ENCODE assay signal across 1 cellular context in genomic region chr1:30719406-30720270, GRCh38.
TF ChIP-seq lines count a peak whose summit lies in the region.

No MANE protein-coding gene starts in this region.

TF ChIP-seq in K562, 482 proteins besides CTCF, POLR2A, EP300 and RAD21 (continued from another document):
- TF ChIP-seq AFF4 (CRISPR knock-in tag; IDR thresholded peaks at IDR 0.05) (0 out of 2 replicates have a peak, but pooled peaks have one; percentile 11), SRSF7 (optimal IDR thresholded peaks at IDR 0.05; ENCODE audit: low read depth, low read length) (no peak), NONO (IDR thresholded peaks at IDR 0.05; ENCODE audit: low read depth in 2 of 2, low read length in 1 of 2) (peak in 1 of 2 experiments; percentile 58; a peak in 1 of 4 replicates), CREB3 (tag; conservative IDR thresholded peaks at IDR 0.05; ENCODE audit: low read depth) (peak; percentile 45; the same call in 1 of the 2 replicates), MXI1 (IDR thresholded peaks at IDR 0.05; ENCODE audit: low read depth, low read length) (0 out of 2 replicates have a peak, but pooled peaks have one; percentile 54), POU5F1 (IDR thresholded peaks at IDR 0.05; ENCODE audit: borderline replicate concordance, low read depth, low read length, partially characterized antibody) (peak; percentile 11), ZNF253 (CRISPR knock-in tag; conservative IDR thresholded peaks at IDR 0.05) (no peak), TOE1 (IDR thresholded peaks at IDR 0.05; ENCODE audit: borderline replicate concordance) (no peak; the same call in none of the 2 replicates), TOE1 (CRISPR knock-in tag; IDR thresholded peaks at IDR 0.05; ENCODE audit: borderline replicate concordance, low read depth) (0 out of 2 replicates have a peak, but pooled peaks have one; percentile 23), ZBTB9 (CRISPR knock-in tag; IDR thresholded peaks at IDR 0.05) (0 out of 2 replicates have a peak, but pooled peaks have one; percentile 29), RBFOX2 (IDR thresholded peaks at IDR 0.05; ENCODE audit: low read depth, low read length) (0 out of 2 replicates have a peak, but pooled peaks have one; percentile 62), RBBP5 (IDR thresholded peaks at IDR 0.05; ENCODE audit: borderline replicate concordance, insufficient read depth, low read length, poor library complexity, severe bottlenecking) (peak; percentile 7), ELF2 (CRISPR knock-in tag; IDR thresholded peaks at IDR 0.05) (peak; percentile 53; the same call in 1 of the 2 replicates), BRD9 (IDR thresholded peaks at IDR 0.05; ENCODE audit: low read depth, partially characterized antibody) (peak; percentile 66)
